ENCODE assay signal across 8 cellular contexts in the genomic region with DNA sequence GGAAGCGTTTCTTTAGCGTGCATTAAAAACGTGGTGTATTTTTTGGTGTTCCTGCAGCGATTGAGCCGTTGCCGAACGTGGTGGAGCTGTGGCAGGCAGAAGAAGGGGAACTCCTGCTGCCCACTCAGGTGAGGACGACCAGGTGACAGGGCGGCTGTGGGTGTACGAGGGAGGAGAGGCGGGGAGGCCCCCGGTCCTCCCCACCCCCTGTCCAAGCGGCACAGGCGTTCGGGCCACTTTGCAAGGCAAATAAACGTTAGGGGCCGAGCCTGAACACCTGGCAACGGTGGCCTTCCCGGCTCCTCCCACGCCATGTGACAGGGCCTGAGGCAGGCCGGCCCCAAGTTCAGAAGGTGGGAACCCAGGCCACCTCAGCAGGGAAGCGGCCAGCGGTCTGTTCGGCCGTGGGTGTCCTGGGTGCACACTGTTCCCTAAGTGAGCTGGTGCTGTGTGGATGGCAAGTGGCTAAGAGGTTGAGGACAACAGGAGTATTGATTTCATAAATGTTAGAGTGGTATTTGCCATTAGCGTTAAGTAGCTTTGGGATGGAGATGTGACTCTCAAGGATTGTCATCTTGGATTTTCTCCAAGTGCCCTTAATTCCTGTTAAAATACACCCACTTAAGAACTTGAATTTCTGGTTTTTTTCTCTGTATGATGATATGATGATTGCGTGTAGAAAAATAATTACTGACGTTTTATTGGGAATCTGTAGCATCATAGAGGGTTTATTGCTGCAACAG. TPM values are rescaled to one million over a fixed set of nuclear protein-coding genes. Genes with fewer than 3 reads are reported as not detected.
A peak's percentile ranks its signal among the peaks of the same experiment; 100 is the strongest.
DNase-seq lines count a peak whose midpoint lies in the region; ATAC-seq and TF ChIP-seq lines count a peak whose summit lies in the region.

No MANE protein-coding gene starts in this region.

- no peak for TF ChIP-seq CTCF in brain microvascular endothelial cell (IDR thresholded peaks at IDR 0.05; ENCODE audit: low read depth, low read length, missing control alignments)

- in situ Hi-C loops in brain microvascular endothelial cell (cut with HindIII; ENCODE audit: low pct_ligation_motif_present, low sequenced_read_pairs), result no loop called here

- H3K4me3 ChIP-seq in SK-N-MC, result peak overlapping the region; percentile 92
- H3K4me3 ChIP-seq in brain microvascular endothelial cell (ENCODE audit: low read depth, low read length), result peak overlapping the region; percentile 91

- H3K9ac ChIP-seq in SK-N-MC (ENCODE audit: insufficient read length), result peak overlapping the region; percentile 75

- no peaks in the 10 kb centered on the region for H3K9me3 ChIP-seq in SK-N-MC (ENCODE audit: low read depth, low read length)

- peak; percentile 22 for DNase-seq in GF-D8 (lab: John Stamatoyannopoulos, UW)
- peak; percentile 86 for DNase-seq in HT-29 (ENCODE audit: low spot score)
- no peak for DNase-seq in SK-N-MC (ENCODE audit: low read depth, low spot score)
- DNase-seq in brain microvascular endothelial cell, result no peak
- DNase-seq in islet precursor cell, result peak; percentile 79
- DNase-seq in stimulated activated CD4-positive, alpha-beta T cell treated with anti-CD3 and anti-CD28 coated beads, Interleukin-4, amount 100 ng/mL, for 4 hours, result peak; percentile 40 to 76
- no peak for DNase-seq in cerebellum (ENCODE audit: low spot score)

- H3K27me3 ChIP-seq in brain microvascular endothelial cell (replicated peaks), result no peaks in the 10 kb centered on the region

- ATAC-seq in GM21423 (IDR thresholded peaks at IDR 0.05; ENCODE audit: unreplicated experiment), result peak; percentile 59

- H3K27ac ChIP-seq in SK-N-MC, result no peak overlapping the region
- peak overlapping the region; percentile 48 for H3K27ac ChIP-seq in brain microvascular endothelial cell

- H3K36me3 ChIP-seq in SK-N-MC (ENCODE audit: insufficient read depth, low read length) (peaks cover 5% of the 10 kb centered on the region), brain microvascular endothelial cell (replicated peaks) (no peaks in the 10 kb centered on the region)

RNA-seq across cellular contexts. Expression of a gene that starts 1.2 kb away (rescaled TPM):
- 4.6 and 6.3 TPM in 2 replicates for total RNA-seq in HT-29 (2014; rRNA removed; shearing (Covaris generic))
- 35.9 TPM for total RNA-seq in cerebellum

Comparison
In these comparisons a context has a peak if more than half of its experiments do, and no peak if none do; other contexts are left out.
1. DNase-seq: peak in GF-D8 (single experiment), HT-29 (single experiment), islet precursor cell (single experiment) and stimulated activated CD4-positive, alpha-beta T cell treated with anti-CD3 and anti-CD28 coated beads, Interleukin-4, amount 100 ng/mL, for 4 hours (2 of 2); none in SK-N-MC (single experiment), brain microvascular endothelial cell (single experiment) and cerebellum (single experiment).